8 cellular contexts compared by ENCODE assay signal in the genomic region with DNA sequence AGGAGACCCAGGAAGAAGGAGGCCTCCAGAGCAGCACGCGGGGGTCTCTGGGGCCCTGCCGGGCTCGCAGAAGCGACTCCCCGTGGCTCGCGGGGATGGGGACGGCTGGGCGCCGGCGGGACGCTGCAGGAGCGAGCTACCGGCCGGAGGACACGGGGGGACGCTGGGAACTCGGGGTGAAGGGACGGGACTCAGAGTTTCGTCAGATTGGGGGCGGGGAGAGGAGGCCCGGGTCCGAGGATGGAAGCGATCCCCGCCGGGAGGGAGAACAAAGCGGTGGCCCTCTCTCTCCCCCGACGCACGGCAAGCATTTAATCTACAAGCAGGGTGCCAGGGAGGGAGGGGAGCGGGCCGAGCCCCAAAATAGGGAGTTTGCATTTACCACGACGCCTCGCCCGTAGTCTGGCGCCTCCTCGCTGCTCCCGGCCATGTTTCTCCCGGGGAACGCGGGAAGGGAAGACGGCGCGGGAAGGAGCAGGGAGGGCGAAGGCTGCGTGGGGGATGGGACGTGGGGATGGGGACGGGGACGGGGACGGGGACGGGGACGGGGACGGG. TPM values are rescaled to one million over a fixed set of nuclear protein-coding genes. Genes with fewer than 3 reads are reported as not detected.
DNase-seq lines count a peak whose midpoint lies in the region; ATAC-seq, FAIRE-seq and TF ChIP-seq lines count a peak whose summit lies in the region.

Gene PRTFDC1, minus strand, starts transcription at position 461 of the 555 bp plus-strand sequence. Its CDS starts 31 bp downstream, at position 430.

- peak within 1 kb of the TSS; percentile 78 for H3K4me2 ChIP-seq in GM12878 (ENCODE audit: control insufficient read depth, insufficient read depth)

- BruUV-seq in GM12878 (replicated peaks; lab: Mats Ljungman, UMichigan): no TSS peak

- no peaks in the 10 kb centered on the region for H3K27me3 ChIP-seq in GM12878 (replicated peaks in 1 of 2; ENCODE audit: control insufficient read depth in 2 of 2, insufficient read depth in 2 of 2, low read length in 1 of 2)
- H3K27me3 ChIP-seq in iPS DF 6.9 (ENCODE audit: control insufficient read depth, insufficient read depth, low read length): no peaks in the 10 kb centered on the region
- H3K27me3 ChIP-seq in gastrocnemius medialis: peaks cover 0 to 3% (median 0%) of the 10 kb centered on the region in 3 donors

- TF ChIP-seq EP300 in GM12878 (IDR thresholded peaks at IDR 0.05; ENCODE audit: borderline replicate concordance in 1 of 2, control insufficient read depth in 1 of 2, low read depth in 2 of 2, low read length in 2 of 2): no peak

- H3K4me3 ChIP-seq in GM12878: peak within 1 kb of the TSS; percentile 66; the same call in 1 of the 2 replicates
- peak within 1 kb of the TSS; percentile 41; the same call in 1 of the 2 replicates for H3K4me3 ChIP-seq in iPS DF 6.9 (ENCODE audit: low read length)
- H3K4me3 ChIP-seq in gastrocnemius medialis: peak within 1 kb of the TSS; percentile 54 to 72 (median 61)

- peak; percentile 14 to 20 for DNase-seq in SHP77 (lab: John Stamatoyannopoulos, UW)
- DNase-seq in SHP77 treated with DMSO at 0.1 percent for 48 hours (lab: John Stamatoyannopoulos, UW): no peak
- peak; percentile 5 for DNase-seq in NCI-H748 treated with DMSO at 0.1 percent for 48 hours (lab: John Stamatoyannopoulos, UW)
- no peak for DNase-seq in GM12878 (ENCODE audit: low read depth, low spot score)
- no peak for DNase-seq in iPS DF 6.9 (ENCODE audit: low read depth, low spot score)
- no peak for DNase-seq in gastrocnemius medialis
- no peak for DNase-seq in RPMI8226

- peak within 1 kb of the TSS; percentile 66 for H3K9ac ChIP-seq in GM12878 (ENCODE audit: control insufficient read depth, insufficient read depth, low read length)

- no peak for FAIRE-seq in GM12878 (lab: Jason Lieb, UNC)

- RAD21 ChIA-PET in GM12878 (lab: Charles Lee; ENCODE audit: unreplicated experiment): interaction anchor here (0.7 to 16.1 kb wide), 25 partner anchors 10 to 334 kb away, joined by 3 to 274 read pairs (median 4); partner anchors contain the start of genes ARHGAP21 and THNSL1

- CTCF ChIA-PET in GM12878 (lab: Yijun Ruan, JAX): interaction anchor here (0.6 to 5.6 kb wide), 22 partner anchors 10 to 335 kb away, joined by 3 to 56 read pairs (median 4); no protein-coding TSS in a partner anchor

- POLR2A ChIA-PET in GM12878 (lab: Charles Lee): interaction anchor here (0.9 to 7.0 kb wide), 9 partner anchors 10 to 227 kb away, joined by 3 to 103 read pairs (median 4); partner anchors contain the start of gene ARHGAP21

- no peaks in the 10 kb centered on the region; the same call in 1 of the 3 replicates for H3K9me3 ChIP-seq in GM12878 (replicated peaks; ENCODE audit: control insufficient read depth, insufficient read depth, low read length)
- no peaks in the 10 kb centered on the region for H3K9me3 ChIP-seq in iPS DF 6.9 (ENCODE audit: control insufficient read depth, insufficient read depth, low read length)
- H3K9me3 ChIP-seq in gastrocnemius medialis: no peaks in the 10 kb centered on the region

- ATAC-seq in HG02571 (IDR thresholded peaks at IDR 0.05; ENCODE audit: unreplicated experiment) (peak; percentile 40), GM12878 (peak; percentile 39), gastrocnemius medialis (peak; percentile 20 to 26)

- intact Hi-C loops in GM12878 (cut with micrococcal nuclease; ENCODE audit: unreplicated experiment) (no loop called here), gastrocnemius medialis (cut with DNase I; ENCODE audit: low total_unique reads) (loop anchor here (2.0 kb wide), 2 partner anchors 227 to 309 kb away; no protein-coding TSS in a partner anchor)

- H3K36me3 ChIP-seq in GM12878 (ENCODE audit: control insufficient read depth in 2 of 2, insufficient read depth in 2 of 2, low read length in 1 of 2): no peaks in the 10 kb centered on the region
- no peaks in the 10 kb centered on the region for H3K36me3 ChIP-seq in iPS DF 6.9 (ENCODE audit: control insufficient read depth, insufficient read depth, low read length)
- no peaks in the 10 kb centered on the region for H3K36me3 ChIP-seq in gastrocnemius medialis

- H2AFZ ChIP-seq in GM12878 (ENCODE audit: control insufficient read depth, low read depth, low read length): peak within 1 kb of the TSS; percentile 85

- no peaks in the 10 kb centered on the region for H4K20me1 ChIP-seq in GM12878 (ENCODE audit: control insufficient read depth, insufficient read depth)

- WGBS in GM12878 (ENCODE audit: insufficient coverage, insufficient replicate concordance, low lambda C conversion rate, missing lambda C conversion rate): 1% methylated on average over 40 of the region's 55 CpGs
- no CpG with 5 or more reads among the region's 55 CpGs for WGBS in iPS DF 6.9 (ENCODE audit: insufficient coverage, insufficient read length)

- TF ChIP-seq RAD21 in GM12878 (IDR thresholded peaks at IDR 0.05; ENCODE audit: insufficient read depth, low read depth, low read length): no peak

- peak in 1 of 3 experiments; percentile 19; a peak in 1 of 6 replicates for TF ChIP-seq CTCF in GM12878 (IDR thresholded peaks at IDR 0.05 in 2 of 3, conservative IDR thresholded peaks at IDR 0.05 in 1 of 3; ENCODE audit: control insufficient read depth in 2 of 3, extremely low read depth in 1 of 3, insufficient read depth in 1 of 3, low read depth in 3 of 3, low read length in 3 of 3)
- TF ChIP-seq CTCF in gastrocnemius medialis (IDR thresholded peaks at IDR 0.05 in 4 of 5, conservative IDR thresholded peaks at IDR 0.05 in 1 of 5): peak in 1 of 5 experiments; percentile 27

- SMC1A ChIA-PET in GM12878 (lab: Charles Lee; ENCODE audit: uncharacterized antibody, unreplicated experiment): interaction anchor here (0.6 to 7.1 kb wide), 34 partner anchors 10 to 330 kb away, joined by 3 to 70 read pairs (median 4); no protein-coding TSS in a partner anchor

- H3K4me1 ChIP-seq in GM12878 (ENCODE audit: control insufficient read depth, insufficient read depth, low read length) (peaks cover 3% of the 10 kb centered on the region; the same call in 1 of the 2 replicates), iPS DF 6.9 (ENCODE audit: control insufficient read depth, insufficient read depth, low read length) (peaks cover 5% of the 10 kb centered on the region; the same call in 1 of the 2 replicates), gastrocnemius medialis (no peaks in the 10 kb centered on the region)

- in situ Hi-C loops in GM12878 (cut with MboI) (no loop called here), gastrocnemius medialis (cut with MboI; ENCODE audit: low sequenced_read_pairs in 4 of 4) (loop anchor here in 1 of 4 donors (10.0 kb wide), 1 partner anchor 307 kb away; no protein-coding TSS in a partner anchor)

- H3K27ac ChIP-seq in GM12878 (ENCODE audit: control insufficient read depth, insufficient read depth) (no peak within 1 kb of the TSS), iPS DF 6.9 (ENCODE audit: low read length) (no peak within 1 kb of the TSS), gastrocnemius medialis (peak within 1 kb of the TSS; percentile 58 to 67 (median 65))

- no peak; the same call in 1 of the 2 replicates for TF ChIP-seq POLR2A in GM12878 (IDR thresholded peaks at IDR 0.05; ENCODE audit: low read depth, low read length)
- no peak for TF ChIP-seq POLR2A in gastrocnemius medialis (IDR thresholded peaks at IDR 0.05)

- H3K79me2 ChIP-seq in GM12878 (ENCODE audit: control insufficient read depth, insufficient read depth, low read length): no peaks in the 10 kb centered on the region

TF ChIP-seq in GM12878, 131 proteins besides CTCF, POLR2A, EP300 and RAD21 (continues in another document):
- TF ChIP-seq, protein P1, sequence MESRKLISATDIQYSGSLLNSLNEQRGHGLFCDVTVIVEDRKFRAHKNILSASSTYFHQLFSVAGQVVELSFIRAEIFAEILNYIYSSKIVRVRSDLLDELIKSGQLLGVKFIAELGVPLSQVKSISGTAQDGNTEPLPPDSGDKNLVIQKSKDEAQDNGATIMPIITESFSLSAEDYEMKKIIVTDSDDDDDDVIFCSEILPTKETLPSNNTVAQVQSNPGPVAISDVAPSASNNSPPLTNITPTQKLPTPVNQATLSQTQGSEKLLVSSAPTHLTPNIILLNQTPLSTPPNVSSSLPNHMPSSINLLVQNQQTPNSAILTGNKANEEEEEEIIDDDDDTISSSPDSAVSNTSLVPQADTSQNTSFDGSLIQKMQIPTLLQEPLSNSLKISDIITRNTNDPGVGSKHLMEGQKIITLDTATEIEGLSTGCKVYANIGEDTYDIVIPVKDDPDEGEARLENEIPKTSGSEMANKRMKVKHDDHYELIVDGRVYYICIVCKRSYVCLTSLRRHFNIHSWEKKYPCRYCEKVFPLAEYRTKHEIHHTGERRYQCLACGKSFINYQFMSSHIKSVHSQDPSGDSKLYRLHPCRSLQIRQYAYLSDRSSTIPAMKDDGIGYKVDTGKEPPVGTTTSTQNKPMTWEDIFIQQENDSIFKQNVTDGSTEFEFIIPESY (IDR thresholded peaks at IDR 0.05): no peak
- TF ChIP-seq KAT2A (conservative IDR thresholded peaks at IDR 0.05; ENCODE audit: control insufficient read depth, low read depth, low read length) (no peak), NBN (IDR thresholded peaks at IDR 0.05) (0 out of 2 replicates have a peak, but pooled peaks have one; percentile 14), EED (IDR thresholded peaks at IDR 0.05; ENCODE audit: low read depth) (peak; percentile 59), SMAD5 (IDR thresholded peaks at IDR 0.05; ENCODE audit: low read depth) (0 out of 2 replicates have a peak, but pooled peaks have one; percentile 25), BACH1 (IDR thresholded peaks at IDR 0.05; ENCODE audit: borderline replicate concordance) (0 out of 2 replicates have a peak, but pooled peaks have one; percentile 6), POLR2AphosphoS2 (IDR thresholded peaks at IDR 0.05; ENCODE audit: low read depth, low read length) (0 out of 2 replicates have a peak, but pooled peaks have one; percentile 22)

RNA-seq across cellular contexts. Expression of gene PRTFDC1, which starts in this region (rescaled TPM):
- total RNA-seq in GM12878 (2013; cell fraction: nucleolus; rRNA removed): 13.4 and 13.7 TPM in 2 replicates
- total RNA-seq in GM12878 (2014; rRNA removed): 5.5 and 7.3 TPM in 2 replicates
- total RNA-seq in GM12878 (2014; rRNA removed; fragmentation: Illumina TruSeq; extraction: Trizol): 9.2 and 11.2 TPM in 2 replicates
- 6.7 and 7.4 TPM in 2 replicates for total RNA-seq in GM12878 (2021)
- 2.4 TPM for polyA plus RNA-seq in GM12878 (2011; ENCODE audit: low read depth)
- polyA plus RNA-seq in GM12878 (2011; rRNA removed): 8.9 and 13.9 TPM in 2 replicates
- polyA plus RNA-seq in GM12878 (2011; cell fraction: cytosol; rRNA removed): 5.3 TPM in 2 replicates
- polyA plus RNA-seq in GM12878 (2011; cell fraction: nucleus; rRNA removed): 3.0 and 3.8 TPM in 2 replicates
- polyA plus RNA-seq in GM12878 (2012): 1.4 and 1.9 TPM in 2 replicates
- 12.5 and 14.0 TPM in 2 replicates for polyA plus RNA-seq in GM12878 (2014; fragmentation: Illumina TruSeq; extraction: Trizol)
- polyA plus RNA-seq in GM12878 (2014; fragmentation: Nextera tagmentation; extraction: Ambion mirVana): 10 to 100 TPM; 13.5 to 17.3 TPM
- polyA plus RNA-seq in GM12878 (2014; rRNA removed): 8.0 and 10.1 TPM in 2 replicates
- polyA plus RNA-seq in GM12878 (2016; fragmentation: Nextera tagmentation; extraction: Ambion mirVana): 10 to 100 TPM; 13.8 to 14.2 TPM
- 5.7 and 9.3 TPM in 2 replicates for polyA minus RNA-seq in GM12878 (2011; rRNA and poly(A)+ RNA removed)
- polyA minus RNA-seq in GM12878 (2011; cell fraction: cytosol; rRNA and poly(A)+ RNA removed): 3.4 TPM in 1 of 2 replicates, not detected in the other
- polyA minus RNA-seq in GM12878 (2011; cell fraction: nucleus; rRNA and poly(A)+ RNA removed): 1.6 and 2.2 TPM in 2 replicates
- total RNA-seq in gastrocnemius medialis: 1 to 10 TPM in 2 of 4 donors, under 1 TPM in 1, not detected in 1; 0.31 to 5.4 (median 2.3) TPM

Comparison
In these comparisons a context has a peak if more than half of its experiments do, and no peak if none do; other contexts are left out.
1. DNase-seq: peak in SHP77 (2 of 2) and NCI-H748 treated with DMSO at 0.1 percent for 48 hours (single experiment); none in SHP77 treated with DMSO at 0.1 percent for 48 hours (single experiment), GM12878 (single experiment), iPS DF 6.9 (single experiment), gastrocnemius medialis (0 of 2) and RPMI8226 (single experiment).
2. H3K27ac ChIP-seq: peak in gastrocnemius medialis (4 of 4); none in GM12878 (single experiment) and iPS DF 6.9 (single experiment).
3. Peak in every context shown above with its lines, with median percentiles within 50 percentile points of each other: ATAC-seq and H3K4me3 ChIP-seq.